Comparison of ENCODE assay signal across 14 cellular contexts in genomic region chr1:234770031-234770795, GRCh38.
DNase-seq lines count a peak whose midpoint lies in the region; ATAC-seq, FAIRE-seq and TF ChIP-seq lines count a peak whose summit lies in the region.
"Had no signal": no experiment of that assay in that cellular context is flagged by ENCODE, and none has a peak within 500 bp of the region (broad histone marks: within the 10 kb centered on the region; RNA-seq: fewer than 3 reads in every experiment).

No MANE protein-coding gene starts in this region.

- DNase-seq in NCI-H1417 (lab: John Stamatoyannopoulos, UW) (peak in 2 of 3 experiments; percentile 62 to 64), NCI-H1417 treated with DMSO at 0.1 percent for 48 hours (lab: John Stamatoyannopoulos, UW) (no peak), NB4 (ENCODE audit: low read depth) (peak; percentile 33), astrocyte of the spinal cord (ENCODE audit: low read depth, low spot score) (peak; percentile 55), nephron progenitor cell (no peak), D721Med (ENCODE audit: insufficient read length, low spot score) (no peak)
- DNase-seq: foreskin keratinocyte; NCI-H1436; occipital lobe; PC-3; stimulated activated CD4-positive, alpha-beta T cell treated with anti-CD3 and anti-CD28 coated beads, Interleukin-1b, Interleukin-23, amount 100 ng/mL, for 48 hours had no signal

- H3K4me1 Mint-ChIP-seq in nephron progenitor cell, result peaks cover 72% of the 10 kb centered on the region

- H3K4me3 Mint-ChIP-seq in nephron progenitor cell, result no peak overlapping the region

- peaks cover 3% of the 10 kb centered on the region for H3K36me3 Mint-ChIP-seq in nephron progenitor cell (ENCODE audit: low read depth)

- ATAC-seq in GM21786 (IDR thresholded peaks at IDR 0.05; ENCODE audit: unreplicated experiment) (no peak), GM21390 (IDR thresholded peaks at IDR 0.05; ENCODE audit: unreplicated experiment) (no peak)
- ATAC-seq: foreskin keratinocyte, PC-3 had no signal

- H3K27ac Mint-ChIP-seq in nephron progenitor cell, result peak overlapping the region; percentile 87

- H3K4me3 ChIP-seq in NB4 (ENCODE audit: low read depth, low read length) (peak overlapping the region; percentile 64), astrocyte of the spinal cord (ENCODE audit: low read depth, low read length) (no peak overlapping the region)

- in situ Hi-C loops in astrocyte of the spinal cord (cut with HindIII; ENCODE audit: low sequenced_read_pairs), result no loop called here

- no peak for TF ChIP-seq CTCF in NB4 (IDR thresholded peaks at IDR 0.05; ENCODE audit: low read depth, low read length)
- TF ChIP-seq CTCF in astrocyte of the spinal cord (IDR thresholded peaks at IDR 0.05; ENCODE audit: low read depth, low read length), result no peak
- TF ChIP-seq CTCF in nephron progenitor cell (IDR thresholded peaks at IDR 0.05), result no peak
- no peak for TF ChIP-seq CTCF in D721Med (IDR thresholded peaks at IDR 0.05; ENCODE audit: insufficient read depth, missing control alignments)

- H3K27me3 Mint-ChIP-seq in nephron progenitor cell (ENCODE audit: low read depth, poor library complexity), result peaks cover 3% of the 10 kb centered on the region

- no peak for TF ChIP-seq POLR2A in NB4 (IDR thresholded peaks at IDR 0.05; ENCODE audit: extremely low read depth, insufficient read length)

- peaks cover 11% of the 10 kb centered on the region for H3K9me3 Mint-ChIP-seq in nephron progenitor cell

- FAIRE-seq in D721Med (lab: Jason Lieb, UNC), result no peak
- FAIRE-seq: TTC549 had no signal

Comparison
In these comparisons a context has a peak if more than half of its experiments do, and no peak if none do; other contexts are left out.
1. DNase-seq: peak in NCI-H1417 (2 of 3), NB4 (single experiment) and astrocyte of the spinal cord (single experiment); none in NCI-H1417 treated with DMSO at 0.1 percent for 48 hours (single experiment), nephron progenitor cell (single experiment) and D721Med (single experiment).